In genomic region chrX:108310511-108310910, GRCh38 we compare ENCODE assay signal across 23 cellular contexts.
"Had no signal": no experiment of that assay in that cellular context is flagged by ENCODE, and none has a peak within 500 bp of the region (broad histone marks: within the 10 kb centered on the region; RNA-seq: fewer than 3 reads in every experiment).

No MANE protein-coding gene starts in this region.

- H3K4me1 ChIP-seq: lower lobe of right lung, right atrium auricular region, thyroid gland had no signal

- H3K27me3 Mint-ChIP-seq: activated CD4-positive, alpha-beta T cell treated with anti-CD3 and anti-CD28 coated beads, Interleukin-2, amount 10 ng/mL, durations not matched to agents 7 days and 5 days; activated CD8-positive, alpha-beta memory T cell treated with anti-CD3 and anti-CD28 coated beads, Interleukin-2, amount 10 ng/mL, durations not matched to agents 7 days and 5 days; activated CD8-positive, alpha-beta T cell treated with anti-CD3 and anti-CD28 coated beads for 36 hours; central memory CD8-positive, alpha-beta T cell; stimulated activated naive CD8-positive, alpha-beta T cell treated with anti-CD3 and anti-CD28 coated beads, Interleukin-15, Interleukin-2, amounts not matched to agents 100 ng/mL and 50 ng/mL, for 24 hours had no signal

- H3K4me3 Mint-ChIP-seq: activated CD4-positive, alpha-beta T cell treated with anti-CD3 and anti-CD28 coated beads, Interleukin-2, amount 10 ng/mL, durations not matched to agents 7 days and 5 days; activated CD8-positive, alpha-beta memory T cell treated with anti-CD3 and anti-CD28 coated beads, Interleukin-2, amount 10 ng/mL, durations not matched to agents 7 days and 5 days; activated CD8-positive, alpha-beta T cell treated with anti-CD3 and anti-CD28 coated beads for 36 hours; activated naive CD4-positive, alpha-beta T cell treated with anti-CD3 and anti-CD28 coated beads, Interleukin-2, amount 50 U/mL, for 24 hours; activated T-helper 1 cell treated with anti-CD3 and anti-CD28 coated beads, Interleukin-12 subunit alpha, Interleukin-12 subunit beta, Interleukin-2, Interleukin-4 antibody, amounts not matched to agents 30 ng/mL and 10 ng/mL and 1 ng/mL, durations not matched to agents 14 hours and 24 hours and 36 hours; central memory CD8-positive, alpha-beta T cell; naive thymus-derived CD8-positive, alpha-beta T cell; stimulated activated naive CD8-positive, alpha-beta T cell treated with anti-CD3 and anti-CD28 coated beads, Interleukin-15, Interleukin-2, amounts not matched to agents 100 ng/mL and 50 ng/mL, for 24 hours had no signal

- H3K4me3 ChIP-seq: lower lobe of right lung, psoas muscle, right atrium auricular region, thyroid gland had no signal

- H3K36me3 Mint-ChIP-seq: activated CD8-positive, alpha-beta memory T cell treated with anti-CD3 and anti-CD28 coated beads, Interleukin-2, amount 10 ng/mL, durations not matched to agents 7 days and 5 days; activated naive CD4-positive, alpha-beta T cell treated with anti-CD3 and anti-CD28 coated beads, Interleukin-2, amount 50 U/mL, for 24 hours; naive thymus-derived CD8-positive, alpha-beta T cell had no signal

- H3K27me3 ChIP-seq: right atrium auricular region, thyroid gland had no signal

- DNase-seq: activated CD4-positive, alpha-beta T cell treated with anti-CD3 and anti-CD28 coated beads, Interleukin-2, amount 10 ng/mL, durations not matched to agents 7 days and 5 days; activated CD4-positive, CD25-positive, alpha-beta regulatory T cell treated with anti-CD3 and anti-CD28 coated beads, Interleukin-2, amount 50 U/mL, for 72 hours; activated CD8-positive, alpha-beta memory T cell treated with anti-CD3 and anti-CD28 coated beads, Interleukin-2, amount 10 ng/mL, durations not matched to agents 7 days and 5 days; activated CD8-positive, alpha-beta T cell treated with anti-CD3 and anti-CD28 coated beads for 36 hours; activated gamma-delta T cell; activated T-cell treated with anti-CD3 and anti-CD28 coated beads for 4 hours; aorta; effector memory CD4-positive, alpha-beta T cell; kidney; lower lobe of right lung; naive thymus-derived CD8-positive, alpha-beta T cell; psoas muscle; substantia nigra; T-helper 1 cell; thyroid gland; WERI-Rb-1 had no signal

- ATAC-seq: activated CD8-positive, alpha-beta memory T cell treated with anti-CD3 and anti-CD28 coated beads, Interleukin-2, amount 10 ng/mL, durations not matched to agents 7 days and 5 days; activated CD8-positive, alpha-beta T cell treated with anti-CD3 and anti-CD28 coated beads for 36 hours; esophagus mucosa; left lobe of liver; lower lobe of right lung; naive thymus-derived CD8-positive, alpha-beta T cell; psoas muscle had no signal

- H3K9me3 ChIP-seq: lower lobe of right lung, psoas muscle, right atrium auricular region, thyroid gland had no signal

- H3K9me3 Mint-ChIP-seq: activated CD4-positive, alpha-beta T cell treated with anti-CD3 and anti-CD28 coated beads, Interleukin-2, amount 10 ng/mL, durations not matched to agents 7 days and 5 days; activated CD8-positive, alpha-beta T cell treated with anti-CD3 and anti-CD28 coated beads for 36 hours; activated naive CD4-positive, alpha-beta T cell treated with anti-CD3 and anti-CD28 coated beads, Interleukin-2, amount 50 U/mL, for 24 hours; activated T-helper 1 cell treated with anti-CD3 and anti-CD28 coated beads, Interleukin-12 subunit alpha, Interleukin-12 subunit beta, Interleukin-2, Interleukin-4 antibody, amounts not matched to agents 30 ng/mL and 10 ng/mL and 1 ng/mL, durations not matched to agents 14 hours and 24 hours and 36 hours; central memory CD8-positive, alpha-beta T cell; naive thymus-derived CD8-positive, alpha-beta T cell; stimulated activated naive CD8-positive, alpha-beta T cell treated with anti-CD3 and anti-CD28 coated beads, Interleukin-15, Interleukin-2, amounts not matched to agents 100 ng/mL and 50 ng/mL, for 24 hours had no signal

- H3K36me3 ChIP-seq: lower lobe of right lung, right atrium auricular region, thyroid gland, WERI-Rb-1 had no signal

- H3K4me1 Mint-ChIP-seq: activated CD4-positive, alpha-beta T cell treated with anti-CD3 and anti-CD28 coated beads, Interleukin-2, amount 10 ng/mL, durations not matched to agents 7 days and 5 days; activated CD8-positive, alpha-beta memory T cell treated with anti-CD3 and anti-CD28 coated beads, Interleukin-2, amount 10 ng/mL, durations not matched to agents 7 days and 5 days; activated naive CD4-positive, alpha-beta T cell treated with anti-CD3 and anti-CD28 coated beads, Interleukin-2, amount 50 U/mL, for 24 hours; central memory CD8-positive, alpha-beta T cell had no signal

- H3K27ac Mint-ChIP-seq: activated CD4-positive, alpha-beta T cell treated with anti-CD3 and anti-CD28 coated beads, Interleukin-2, amount 10 ng/mL, durations not matched to agents 7 days and 5 days; activated CD8-positive, alpha-beta memory T cell treated with anti-CD3 and anti-CD28 coated beads, Interleukin-2, amount 10 ng/mL, durations not matched to agents 7 days and 5 days; activated CD8-positive, alpha-beta T cell treated with anti-CD3 and anti-CD28 coated beads for 36 hours; activated naive CD4-positive, alpha-beta T cell treated with anti-CD3 and anti-CD28 coated beads, Interleukin-2, amount 50 U/mL, for 24 hours; activated T-helper 1 cell treated with anti-CD3 and anti-CD28 coated beads, Interleukin-12 subunit alpha, Interleukin-12 subunit beta, Interleukin-2, Interleukin-4 antibody, amounts not matched to agents 30 ng/mL and 10 ng/mL and 1 ng/mL, durations not matched to agents 14 hours and 24 hours and 36 hours; naive thymus-derived CD8-positive, alpha-beta T cell; stimulated activated naive CD8-positive, alpha-beta T cell treated with anti-CD3 and anti-CD28 coated beads, Interleukin-15, Interleukin-2, amounts not matched to agents 100 ng/mL and 50 ng/mL, for 24 hours had no signal

- H3K27ac ChIP-seq: lower lobe of right lung, psoas muscle, right atrium auricular region, thyroid gland, WERI-Rb-1 had no signal
